Comparison of ENCODE assay signal across 16 cellular contexts in the genomic region with DNA sequence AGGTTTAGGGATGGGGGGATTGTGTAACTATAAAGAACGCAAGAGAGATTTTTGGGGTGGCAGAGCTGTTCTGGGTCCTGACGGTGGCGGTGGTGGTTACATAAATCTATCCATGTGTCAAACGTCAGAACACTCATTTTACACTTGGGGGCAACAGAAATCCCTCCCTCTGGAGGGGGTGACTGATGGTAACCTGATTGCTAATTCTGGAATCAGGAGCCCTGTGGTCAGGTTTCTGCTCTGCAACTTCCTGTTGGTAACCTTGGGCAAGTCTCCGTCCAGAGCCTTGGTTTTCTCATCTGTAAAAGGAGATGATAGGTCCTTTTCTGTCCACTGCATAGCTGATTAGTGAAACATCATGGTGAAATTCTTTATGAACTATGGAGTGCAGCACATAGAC. TPM values are rescaled to one million over a fixed set of nuclear protein-coding genes. Genes with fewer than 3 reads are reported as not detected.
DNase-seq lines count a peak whose midpoint lies in the region; ATAC-seq and TF ChIP-seq lines count a peak whose summit lies in the region.
"Had no signal": no experiment of that assay in that cellular context is flagged by ENCODE, and none has a peak within 500 bp of the region (broad histone marks: within the 10 kb centered on the region; RNA-seq: fewer than 3 reads in every experiment).

No MANE protein-coding gene starts in this region.

- no peaks in the 10 kb centered on the region for H3K9me3 ChIP-seq in spleen
- H3K9me3 ChIP-seq: colonic mucosa, heart right ventricle, tibial artery had no signal

- ATAC-seq in HG03045 (IDR thresholded peaks at IDR 0.05; ENCODE audit: unreplicated experiment): no peak
- ATAC-seq in HG03457 (IDR thresholded peaks at IDR 0.05; ENCODE audit: unreplicated experiment): no peak
- ATAC-seq: heart right ventricle, Right ventricle myocardium inferior had no signal

- peaks cover 0 to 22% (median 0%) of the 10 kb centered on the region in 7 donors for H3K27me3 ChIP-seq in spleen (replicated peaks in 1 of 7)
- H3K27me3 ChIP-seq: colonic mucosa had no signal

- peaks cover 0 to 59% (median 14%) of the 10 kb centered on the region in 6 donors for H3K4me1 ChIP-seq in spleen
- H3K4me1 ChIP-seq: colonic mucosa, tibial artery had no signal

- H3K27ac ChIP-seq in spleen: peak overlapping the region in 6 of 8 donors; percentile 53 to 90 (median 78)
- H3K27ac ChIP-seq: colonic mucosa, tibial artery had no signal

- DNase-seq in HCEC 1CT (peak; percentile 42), NCI-H69 (lab: John Stamatoyannopoulos, UW) (peak; percentile 14), choroid plexus epithelial cell (ENCODE audit: low read depth) (peak; percentile 56), spleen (no peak), NCI-H2171 (lab: John Stamatoyannopoulos, UW) (no peak)
- DNase-seq: activated CD4-positive, alpha-beta T cell treated with anti-CD3 and anti-CD28 coated beads for 4 hours; CD8-positive, alpha-beta memory T cell; colonic mucosa; DMS79; heart right ventricle; NCI-H2081 treated with DMSO at 0.1 percent for 48 hours; stimulated activated CD4-positive, alpha-beta T cell treated with anti-CD3 and anti-CD28 coated beads, Interleukin-4, amount 100 ng/mL, for 24 hours; tibial artery had no signal

- TF ChIP-seq CTCF in choroid plexus epithelial cell (conservative IDR thresholded peaks at IDR 0.05; ENCODE audit: low read depth, low read length): no peak
- peak in 1 of 11 experiments; percentile 6 for TF ChIP-seq CTCF in spleen (IDR thresholded peaks at IDR 0.05 in 8 of 11, conservative IDR thresholded peaks at IDR 0.05 in 3 of 11)

- no peaks in the 10 kb centered on the region for H3K36me3 ChIP-seq in spleen
- H3K36me3 ChIP-seq: colonic mucosa, heart right ventricle, tibial artery had no signal

- H3K4me3 ChIP-seq in choroid plexus epithelial cell (ENCODE audit: low read depth, low read length): no peak overlapping the region
- H3K4me3 ChIP-seq in spleen: no peak overlapping the region
- H3K4me3 ChIP-seq: colonic mucosa, heart right ventricle, tibial artery had no signal

- intact Hi-C loops in spleen (cut with DNase I; ENCODE audit: low total_unique reads): no loop called here

- 15 to 49% (median 28%) methylated on average over 5 of the region's 5 CpGs for WGBS in spleen, 5 donors

- no peak for TF ChIP-seq POLR2A in spleen (IDR thresholded peaks at IDR 0.05)

RNA-seq across cellular contexts. Expression of gene ALPL, which starts 40.9 kb away (rescaled TPM):
- total RNA-seq in spleen: 100 to 1,000 TPM in 3 of 7 donors, 10 to 100 TPM in 4; 43.7 to 222 (median 85.0) TPM
- 10 to 100 TPM; 19.5 to 30.8 (median 27.3) TPM for polyA plus RNA-seq in spleen
- total RNA-seq: CD8-positive, alpha-beta memory T cell had no signal
- polyA plus RNA-seq: CD8-positive, alpha-beta memory T cell had no signal

Comparison
In these comparisons a context has a peak if more than half of its experiments do, and no peak if none do; other contexts are left out.
1. DNase-seq: peak in HCEC 1CT (single experiment), NCI-H69 (single experiment) and choroid plexus epithelial cell (single experiment); none in spleen (single experiment) and NCI-H2171 (single experiment).